Comparison of ENCODE assay signal across 10 cellular contexts in genomic region chr16:30904114-30904780, GRCh38.
DNase-seq lines count a peak whose midpoint lies in the region; ATAC-seq and TF ChIP-seq lines count a peak whose summit lies in the region.
"Had no signal": no experiment of that assay in that cellular context is flagged by ENCODE, and none has a peak within 500 bp of the region (broad histone marks: within the 10 kb centered on the region; RNA-seq: fewer than 3 reads in every experiment).

No MANE protein-coding gene starts in this region.

- no peak for TF ChIP-seq CTCF in GM10248 (IDR thresholded peaks at IDR 0.05; ENCODE audit: control extremely low read depth, extremely low read depth, low read depth, missing control alignments)

- no peaks in the 10 kb centered on the region for H3K4me1 ChIP-seq in rectal smooth muscle tissue (ENCODE audit: control insufficient read depth, insufficient read depth, low read length)
- H3K4me1 ChIP-seq in effector memory CD4-positive, alpha-beta T cell (ENCODE audit: control insufficient read depth, insufficient read depth, low read length, poor library complexity, severe bottlenecking) = peaks cover 27% of the 10 kb centered on the region

- no peaks in the 10 kb centered on the region for H3K27me3 Mint-ChIP-seq in dendritic cell treated with granulocyte-macrophage colony-stimulating factor and Interleukin-4, amounts not matched to agents 40 ng/mL and 50 ng/mL, for 4 days

- no peaks in the 10 kb centered on the region for H3K9me3 Mint-ChIP-seq in dendritic cell treated with granulocyte-macrophage colony-stimulating factor and Interleukin-4, amounts not matched to agents 40 ng/mL and 50 ng/mL, for 4 days

- H3K36me3 Mint-ChIP-seq in dendritic cell treated with granulocyte-macrophage colony-stimulating factor and Interleukin-4, amounts not matched to agents 40 ng/mL and 50 ng/mL, for 4 days (ENCODE audit: low read depth) = peaks cover 13% of the 10 kb centered on the region
- H3K36me3 Mint-ChIP-seq: WTC11 had no signal

- no peak overlapping the region for H3K9ac ChIP-seq in rectal smooth muscle tissue (ENCODE audit: low read length)

- peak overlapping the region; percentile 33 for H3K27ac ChIP-seq in rectal smooth muscle tissue (ENCODE audit: low read depth, low read length)
- no peak overlapping the region for H3K27ac ChIP-seq in effector memory CD4-positive, alpha-beta T cell (ENCODE audit: insufficient read depth, low read length, poor library complexity, severe bottlenecking)

- CTCF ChIA-PET in GM10248 (lab: Yijun Ruan, JAX) = interaction anchor here (0.8 to 2.8 kb wide), 5 partner anchors 30 to 90 kb away, joined by 3 to 17 read pairs (median 3); no protein-coding TSS in a partner anchor

- peak overlapping the region; percentile 98 for H3K27ac Mint-ChIP-seq in dendritic cell treated with granulocyte-macrophage colony-stimulating factor and Interleukin-4, amounts not matched to agents 40 ng/mL and 50 ng/mL, for 4 days

- no peak overlapping the region for H3K4me3 Mint-ChIP-seq in dendritic cell treated with granulocyte-macrophage colony-stimulating factor and Interleukin-4, amounts not matched to agents 40 ng/mL and 50 ng/mL, for 4 days
- H3K4me3 Mint-ChIP-seq: WTC11 had no signal

- DNase-seq in GM10248 (ENCODE audit: extremely low spot score) (peak; percentile 35), NOMO-1 treated with dmso at 0.1 percent for 144 hours (lab: John Stamatoyannopoulos, UW; ENCODE audit: unreplicated experiment) (peak; percentile 58), hypothalamus (lab: John Stamatoyannopoulos, UW) (no peak)
- no peak for DNase-seq in effector memory CD4-positive, alpha-beta T cell
- DNase-seq in activated CD8-positive, alpha-beta memory T cell treated with anti-CD3 and anti-CD28 coated beads, Interleukin-2, amount 50 U/mL, for 4 hours = no peak
- DNase-seq: NCI-H446 treated with DMSO at 0.1 percent for 48 hours had no signal

- H3K4me1 Mint-ChIP-seq in dendritic cell treated with granulocyte-macrophage colony-stimulating factor and Interleukin-4, amounts not matched to agents 40 ng/mL and 50 ng/mL, for 4 days (ENCODE audit: low read depth) = peaks cover 31% of the 10 kb centered on the region

- H3K4me3 ChIP-seq in rectal smooth muscle tissue (ENCODE audit: low read length) = no peak overlapping the region
- H3K4me3 ChIP-seq in effector memory CD4-positive, alpha-beta T cell (ENCODE audit: insufficient read depth, low read depth, low read length, poor library complexity, severe bottlenecking) = no peak overlapping the region

- H3K36me3 ChIP-seq in rectal smooth muscle tissue (ENCODE audit: control insufficient read depth, insufficient read depth, low read length) = no peaks in the 10 kb centered on the region
- H3K36me3 ChIP-seq in effector memory CD4-positive, alpha-beta T cell (ENCODE audit: control insufficient read depth, insufficient read depth, low read length) = no peaks in the 10 kb centered on the region

- POLR2A ChIA-PET in GM10248 (lab: Yijun Ruan, JAX) = no interaction called here

- no peaks in the 10 kb centered on the region for H3K9me3 ChIP-seq in effector memory CD4-positive, alpha-beta T cell (ENCODE audit: control insufficient read depth, low read length)

- ATAC-seq in GM18511 (IDR thresholded peaks at IDR 0.05; ENCODE audit: unreplicated experiment) = no peak
- ATAC-seq: WTC11 had no signal

- intact Hi-C loops in dendritic cell treated with granulocyte-macrophage colony-stimulating factor and Interleukin-4, amounts not matched to agents 40 ng/mL and 50 ng/mL, for 4 days (cut with micrococcal nuclease) = loop anchor here (5.0 kb wide), 1 partner anchor 62 kb away; no protein-coding TSS in a partner anchor

- no peaks in the 10 kb centered on the region for H3K27me3 ChIP-seq in rectal smooth muscle tissue (ENCODE audit: control insufficient read depth, insufficient read depth, low read length)
- H3K27me3 ChIP-seq in effector memory CD4-positive, alpha-beta T cell (replicated peaks; ENCODE audit: control insufficient read depth, insufficient read depth, low read length, poor library complexity, severe bottlenecking) = no peaks in the 10 kb centered on the region

Comparison
In these comparisons a context has a peak if more than half of its experiments do, and no peak if none do; other contexts are left out.
1. DNase-seq: peak in GM10248 (single experiment) and NOMO-1 treated with dmso at 0.1 percent for 144 hours (single experiment); none in hypothalamus (0 of 51), effector memory CD4-positive, alpha-beta T cell (0 of 3) and activated CD8-positive, alpha-beta memory T cell treated with anti-CD3 and anti-CD28 coated beads, Interleukin-2, amount 50 U/mL, for 4 hours (single experiment).